Comparison of ENCODE assay signal across 27 cellular contexts in the genomic region with DNA sequence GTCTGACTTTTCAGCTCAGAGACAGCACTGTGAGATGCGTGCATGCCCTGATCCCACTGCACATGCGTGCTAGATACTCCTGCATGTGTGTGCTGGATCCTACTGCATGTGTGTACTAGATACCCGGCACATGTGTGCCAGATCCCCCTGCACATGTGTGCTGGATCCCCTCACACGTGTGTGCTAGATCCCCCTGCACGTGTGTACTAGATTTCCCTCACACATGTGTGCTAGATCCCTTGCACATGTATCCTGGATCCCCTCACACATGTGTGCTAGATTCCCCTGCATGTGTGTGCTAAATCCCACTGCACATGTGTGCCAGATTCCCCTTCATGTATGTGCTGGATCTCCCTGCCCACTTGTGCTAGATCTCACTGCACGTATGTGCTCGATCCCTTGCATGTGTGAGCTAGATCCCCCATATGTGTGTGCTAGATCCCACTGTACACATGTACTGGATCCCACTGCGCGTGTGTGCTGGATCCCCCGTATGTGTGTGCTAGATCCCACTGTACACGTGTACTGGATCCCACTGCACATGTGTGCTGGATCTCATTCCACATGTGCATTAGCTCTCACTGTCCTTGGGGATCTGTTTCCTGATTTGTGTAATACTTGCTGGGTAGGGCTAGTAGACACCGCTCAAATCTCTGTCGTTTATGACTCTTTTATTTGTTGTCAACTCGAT.
"Had no signal": no experiment of that assay in that cellular context is flagged by ENCODE, and none has a peak within 500 bp of the region (broad histone marks: within the 10 kb centered on the region; RNA-seq: fewer than 3 reads in every experiment).

No MANE protein-coding gene starts in this region.

- H3K4me1 ChIP-seq: left lung, neural progenitor cell, prostate gland, testis, transverse colon, upper lobe of right lung had no signal

- H3K36me3 ChIP-seq: left lung, lower lobe of right lung, neural progenitor cell, pancreas, prostate gland, thyroid gland, transverse colon, upper lobe of right lung had no signal

- H3K9me3 ChIP-seq: heart left ventricle, lower lobe of right lung, pancreas, prostate gland, testis, thyroid gland, transverse colon, upper lobe of right lung had no signal

- H3K27me3 ChIP-seq: heart left ventricle, neural progenitor cell, pancreas, stomach, testis, thyroid gland, transverse colon, upper lobe of right lung had no signal

- H3K4me3 ChIP-seq: heart left ventricle, left lung, lower lobe of right lung, neural progenitor cell, pancreas, prostate gland, smooth muscle cell, stomach, testis, thyroid gland, transverse colon, upper lobe of right lung had no signal

- H3K36me3 Mint-ChIP-seq: naive thymus-derived CD8-positive, alpha-beta T cell; neural progenitor cell; stimulated activated naive B cell treated with anti-CD40 and anti-IgM and Interleukin-4, amounts not matched to agents 10 μg/mL and 1 μg/mL and 100 μg/mL, for 72 hours had no signal

- H3K27ac Mint-ChIP-seq: naive thymus-derived CD8-positive, alpha-beta T cell; nephron progenitor cell; neural progenitor cell; stimulated activated naive B cell treated with anti-CD40 and anti-IgM and Interleukin-4, amounts not matched to agents 10 μg/mL and 1 μg/mL and 100 μg/mL, for 72 hours had no signal

- H3K27me3 Mint-ChIP-seq: stimulated activated naive B cell treated with anti-CD40 and anti-IgM and Interleukin-4, amounts not matched to agents 10 μg/mL and 1 μg/mL and 100 μg/mL, for 72 hours had no signal

- H3K4me2 ChIP-seq: neural progenitor cell, smooth muscle cell had no signal

- H2AFZ ChIP-seq: neural progenitor cell had no signal

- H3K9ac ChIP-seq: neural progenitor cell had no signal

- ATAC-seq: left colon; left lung; lower lobe of right lung; naive thymus-derived CD8-positive, alpha-beta T cell; pancreas; right cardiac atrium; stimulated activated naive B cell treated with anti-CD40 and anti-IgM and Interleukin-4, amounts not matched to agents 10 μg/mL and 1 μg/mL and 100 μg/mL, for 72 hours; stimulated activated naive CD8-positive, alpha-beta T cell treated with anti-CD3 and anti-CD28 coated beads, Interleukin-15, Interleukin-2, amounts not matched to agents 100 U/mL and 50 U/mL, for 24 hours; upper lobe of right lung had no signal

- DNase-seq: heart left ventricle; kidney; left colon; left lung; lower lobe of right lung; mammary epithelial cell; mesenchymal stem cell; naive thymus-derived CD8-positive, alpha-beta T cell; nephron progenitor cell; pancreas; posterior cingulate gyrus; retina; right cardiac atrium; stimulated activated CD4-positive, alpha-beta T cell treated with anti-CD3 and anti-CD28 coated beads, Interleukin-1b, Interleukin-23, amount 100 ng/mL, for 48 hours; stimulated activated CD4-positive, alpha-beta T cell treated with anti-CD3 and anti-CD28 coated beads, Interleukin-2, amount 100 ng/mL, for 48 hours; stimulated activated CD4-positive, alpha-beta T cell treated with anti-CD3 and anti-CD28 coated beads, Interleukin-4, amount 100 ng/mL, for 4 hours; stimulated activated CD8-positive, alpha-beta memory T cell treated with anti-CD3 and anti-CD28 coated beads, Interleukin-4, amount 100 ng/mL, for 48 hours; stimulated activated naive B cell treated with anti-CD40 and anti-IgM and Interleukin-4, amounts not matched to agents 10 μg/mL and 1 μg/mL and 100 μg/mL, for 72 hours; stimulated activated naive CD8-positive, alpha-beta T cell treated with anti-CD3 and anti-CD28 coated beads, Interleukin-15, Interleukin-2, amounts not matched to agents 100 U/mL and 50 U/mL, for 24 hours; stomach; testis; thyroid gland; transverse colon; upper lobe of right lung had no signal

- H3K4me3 Mint-ChIP-seq: naive thymus-derived CD8-positive, alpha-beta T cell; nephron progenitor cell; neural progenitor cell; stimulated activated naive B cell treated with anti-CD40 and anti-IgM and Interleukin-4, amounts not matched to agents 10 μg/mL and 1 μg/mL and 100 μg/mL, for 72 hours had no signal

- H3K4me1 Mint-ChIP-seq: naive thymus-derived CD8-positive, alpha-beta T cell; stimulated activated naive B cell treated with anti-CD40 and anti-IgM and Interleukin-4, amounts not matched to agents 10 μg/mL and 1 μg/mL and 100 μg/mL, for 72 hours had no signal

- H3K27ac ChIP-seq: heart left ventricle, left lung, lower lobe of right lung, neural progenitor cell, pancreas, prostate gland, stomach, testis, thyroid gland, transverse colon, upper lobe of right lung had no signal
